In genomic region chr11:11602011-11602410, GRCh38 we compare ENCODE assay signal across 19 cellular contexts. TPM values are rescaled to one million over a fixed set of nuclear protein-coding genes. Genes with fewer than 3 reads are reported as not detected.
"Had no signal": no experiment of that assay in that cellular context is flagged by ENCODE, and none has a peak within 500 bp of the region (broad histone marks: within the 10 kb centered on the region; RNA-seq: fewer than 3 reads in every experiment).

No MANE protein-coding gene starts in this region.

- H3K4me3 Mint-ChIP-seq: IgD-negative memory B cell had no signal

- H3K4me1 Mint-ChIP-seq: IgD-negative memory B cell had no signal

- H3K27ac Mint-ChIP-seq: IgD-negative memory B cell had no signal

- DNase-seq: Kasumi-1, MM.1S, NCI-H1092 treated with DMSO at 0.1 percent for 48 hours, NCI-H1436, NCI-H187, NCI-H2029, NCI-H2081 treated with DMSO at 0.1 percent for 48 hours, NCI-H2171, NCI-H226, NCI-H446, NCI-H510A, NCI-H524 treated with DMSO at 0.1 percent for 48 hours, NCI-H69, NCI-H774, Right ventricle myocardium superior, RPMI8226, SIG-M5 had no signal

- ATAC-seq: K562 had no signal

RNA-seq across cellular contexts. Expression of gene GALNT18, which starts 19.8 kb away (rescaled TPM):
- total RNA-seq: K562 had no signal
